ENCODE assay signal across 15 cellular contexts in genomic region chr15:63694184-63694583, GRCh38.
A peak's percentile ranks its signal among the peaks of the same experiment; 100 is the strongest.
DNase-seq lines count a peak whose midpoint lies in the region; ATAC-seq and TF ChIP-seq lines count a peak whose summit lies in the region.
"Had no signal": no experiment of that assay in that cellular context is flagged by ENCODE, and none has a peak within 500 bp of the region (broad histone marks: within the 10 kb centered on the region; RNA-seq: fewer than 3 reads in every experiment).

No MANE protein-coding gene starts in this region.

- POLR2A ChIA-PET in CD4-positive, alpha-beta memory T cell (lab: Charles Lee; ENCODE audit: partially characterized antibody), result no interaction called here

- no peak for TF ChIP-seq CTCF in right atrium auricular region (IDR thresholded peaks at IDR 0.05)

- ATAC-seq in Right ventricle myocardium inferior, result peak; percentile 64
- no peak for ATAC-seq in stimulated activated memory B cell treated with anti-CD40 and anti-IgM and Interleukin-4, amounts not matched to agents 10 μg/mL and 1 μg/mL and 100 μg/mL, for 72 hours

- H3K4me3 Mint-ChIP-seq in activated T-cell treated with anti-CD3 and anti-CD28 coated beads, Interleukin-2, amount 50 U/mL, for 24 hours, result no peak overlapping the region
- H3K4me3 Mint-ChIP-seq in CD4-positive, alpha-beta memory T cell, result no peak overlapping the region
- H3K4me3 Mint-ChIP-seq in stimulated activated memory B cell treated with anti-CD40 and anti-IgM and Interleukin-4, amounts not matched to agents 10 μg/mL and 1 μg/mL and 100 μg/mL, for 72 hours, result no peak overlapping the region
- H3K4me3 Mint-ChIP-seq: H9, IgD-negative memory B cell had no signal

- no peaks in the 10 kb centered on the region for H3K27me3 ChIP-seq in right atrium auricular region
- no peaks in the 10 kb centered on the region for H3K27me3 ChIP-seq in CD4-positive, alpha-beta memory T cell (ENCODE audit: insufficient read depth, low read length)
- H3K27me3 ChIP-seq: BLaER1 had no signal

- H3K27ac Mint-ChIP-seq in activated T-cell treated with anti-CD3 and anti-CD28 coated beads, Interleukin-2, amount 50 U/mL, for 24 hours, result peak overlapping the region; percentile 4
- H3K27ac Mint-ChIP-seq in CD4-positive, alpha-beta memory T cell, result peak overlapping the region in 5 of 7 donors; percentile 25 to 95 (median 67)
- peak overlapping the region; percentile 4 for H3K27ac Mint-ChIP-seq in stimulated activated memory B cell treated with anti-CD40 and anti-IgM and Interleukin-4, amounts not matched to agents 10 μg/mL and 1 μg/mL and 100 μg/mL, for 72 hours
- H3K27ac Mint-ChIP-seq: H9 had no signal

- H3K36me3 ChIP-seq in right atrium auricular region, result peaks cover 75% of the 10 kb centered on the region
- H3K36me3 ChIP-seq in CD4-positive, alpha-beta memory T cell (ENCODE audit: insufficient read depth, low read length), result peaks cover 67% of the 10 kb centered on the region

- intact Hi-C loops in Right ventricle myocardium inferior (cut with DNase I), result no loop called here
- intact Hi-C loops in CD4-positive, alpha-beta memory T cell (cut with micrococcal nuclease), result no loop called here

- H3K36me3 Mint-ChIP-seq in activated T-cell treated with anti-CD3 and anti-CD28 coated beads, Interleukin-2, amount 50 U/mL, for 24 hours (ENCODE audit: low read depth), result peaks cover 67% of the 10 kb centered on the region
- H3K36me3 Mint-ChIP-seq in CD4-positive, alpha-beta memory T cell, result peaks cover 59 to 66% of the 10 kb centered on the region in 2 donors
- peaks cover 56% of the 10 kb centered on the region for H3K36me3 Mint-ChIP-seq in stimulated activated memory B cell treated with anti-CD40 and anti-IgM and Interleukin-4, amounts not matched to agents 10 μg/mL and 1 μg/mL and 100 μg/mL, for 72 hours

- no peaks in the 10 kb centered on the region for H3K4me1 ChIP-seq in right atrium auricular region
- no peaks in the 10 kb centered on the region for H3K4me1 ChIP-seq in CD4-positive, alpha-beta memory T cell (ENCODE audit: insufficient read depth, low read length)
- H3K4me1 ChIP-seq: BLaER1 had no signal

- H3K4me1 Mint-ChIP-seq in activated T-cell treated with anti-CD3 and anti-CD28 coated beads, Interleukin-2, amount 50 U/mL, for 24 hours (ENCODE audit: low read depth), result peaks cover 6% of the 10 kb centered on the region
- H3K4me1 Mint-ChIP-seq in CD4-positive, alpha-beta memory T cell, result peaks cover 0 to 4% (median 2%) of the 10 kb centered on the region in 4 donors
- H3K4me1 Mint-ChIP-seq in stimulated activated memory B cell treated with anti-CD40 and anti-IgM and Interleukin-4, amounts not matched to agents 10 μg/mL and 1 μg/mL and 100 μg/mL, for 72 hours, result no peaks in the 10 kb centered on the region
- H3K4me1 Mint-ChIP-seq: H9, IgD-negative memory B cell had no signal

- CTCF ChIA-PET in CD4-positive, alpha-beta memory T cell (lab: Charles Lee; ENCODE audit: partially characterized antibody), result interaction anchor here (1.5 kb wide), 1 partner anchor 12 kb away, joined by 3 read pairs; no protein-coding TSS in a partner anchor

- no peak overlapping the region for H3K4me3 ChIP-seq in right atrium auricular region
- no peak overlapping the region for H3K4me3 ChIP-seq in CD4-positive, alpha-beta memory T cell (ENCODE audit: low read length in 2 of 2)
- H3K4me3 ChIP-seq: BLaER1 had no signal

- H3K27ac ChIP-seq in right atrium auricular region, result no peak overlapping the region
- no peak overlapping the region for H3K27ac ChIP-seq in CD4-positive, alpha-beta memory T cell (ENCODE audit: low read depth, low read length)
- H3K27ac ChIP-seq: BLaER1 had no signal

- H3K9me3 Mint-ChIP-seq in activated T-cell treated with anti-CD3 and anti-CD28 coated beads, Interleukin-2, amount 50 U/mL, for 24 hours, result no peaks in the 10 kb centered on the region
- no peaks in the 10 kb centered on the region for H3K9me3 Mint-ChIP-seq in CD4-positive, alpha-beta memory T cell
- no peaks in the 10 kb centered on the region for H3K9me3 Mint-ChIP-seq in stimulated activated memory B cell treated with anti-CD40 and anti-IgM and Interleukin-4, amounts not matched to agents 10 μg/mL and 1 μg/mL and 100 μg/mL, for 72 hours
- H3K9me3 Mint-ChIP-seq: H9, IgD-negative memory B cell had no signal

- no peak for DNase-seq in activated T-cell treated with anti-CD3 and anti-CD28 coated beads, Interleukin-2, amount 50 U/mL, for 24 hours
- no peak for DNase-seq in activated T-cell treated with anti-CD3 and anti-CD28 coated beads, Interleukin-2, amount 50 U/mL, for 1 hour
- DNase-seq in Right ventricle myocardium inferior (ENCODE audit: missing footprints) (no peak), right atrium auricular region (ENCODE audit: low spot score) (no peak), activated gamma-delta T cell (lab: John Stamatoyannopoulos, UW) (no peak)
- no peak for DNase-seq in CD4-positive, alpha-beta memory T cell
- DNase-seq: 8988T, AML-193, Calu3, DMS 273 treated with DMSO at 0.1 percent for 48 hours, GOT3, H9 had no signal

- no peaks in the 10 kb centered on the region for H3K27me3 Mint-ChIP-seq in activated T-cell treated with anti-CD3 and anti-CD28 coated beads, Interleukin-2, amount 50 U/mL, for 24 hours
- no peaks in the 10 kb centered on the region for H3K27me3 Mint-ChIP-seq in CD4-positive, alpha-beta memory T cell
- no peaks in the 10 kb centered on the region for H3K27me3 Mint-ChIP-seq in stimulated activated memory B cell treated with anti-CD40 and anti-IgM and Interleukin-4, amounts not matched to agents 10 μg/mL and 1 μg/mL and 100 μg/mL, for 72 hours
- H3K27me3 Mint-ChIP-seq: IgD-negative memory B cell had no signal

- no peaks in the 10 kb centered on the region for H3K9me3 ChIP-seq in right atrium auricular region
- no peaks in the 10 kb centered on the region for H3K9me3 ChIP-seq in CD4-positive, alpha-beta memory T cell (ENCODE audit: control insufficient read depth in 1 of 2, low read length in 2 of 2)
- H3K9me3 ChIP-seq: BLaER1 had no signal

Comparison
In these comparisons a context has a peak if more than half of its experiments do, and no peak if none do; other contexts are left out.
1. H3K27ac Mint-ChIP-seq: peak in every context shown above with its lines; median percentile 67 in CD4-positive, alpha-beta memory T cell; 4 in activated T-cell treated with anti-CD3 and anti-CD28 coated beads, Interleukin-2, amount 50 U/mL, for 24 hours; 4 in stimulated activated memory B cell treated with anti-CD40 and anti-IgM and Interleukin-4, amounts not matched to agents 10 μg/mL and 1 μg/mL and 100 μg/mL, for 72 hours.